ENCODE assay signal across 16 cellular contexts in the genomic region with DNA sequence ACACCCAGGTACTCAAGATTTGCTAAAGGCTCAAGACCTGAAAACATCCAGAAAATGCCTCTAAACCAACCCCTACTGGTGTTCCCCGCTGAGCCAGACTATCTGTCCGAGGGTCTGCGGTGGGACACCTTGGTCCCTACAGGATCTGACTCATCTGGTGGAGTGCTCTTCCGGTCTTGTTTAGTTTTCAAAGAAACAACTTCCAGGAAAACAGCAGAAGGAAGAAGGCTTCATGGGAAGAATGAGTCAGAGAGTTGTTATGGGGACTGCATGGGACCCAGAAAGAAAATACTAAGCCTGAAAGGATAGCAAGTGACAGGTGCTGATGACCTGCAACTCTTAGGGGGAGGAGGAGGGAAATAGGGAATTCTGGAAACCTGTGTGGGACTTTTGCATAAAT. TPM values are rescaled to one million over a fixed set of nuclear protein-coding genes. Genes with fewer than 3 reads are reported as not detected.
DNase-seq lines count a peak whose midpoint lies in the region; ATAC-seq, FAIRE-seq and TF ChIP-seq lines count a peak whose summit lies in the region.
"Had no signal": no experiment of that assay in that cellular context is flagged by ENCODE, and none has a peak within 500 bp of the region (broad histone marks: within the 10 kb centered on the region; RNA-seq: fewer than 3 reads in every experiment).

No MANE protein-coding gene starts in this region.

- H3K9me3 Mint-ChIP-seq in Caco-2 (ENCODE audit: unreplicated experiment) (no peaks in the 10 kb centered on the region), endothelial cell (ENCODE audit: unreplicated experiment) (no peaks in the 10 kb centered on the region)
- no peaks in the 10 kb centered on the region for H3K9me3 Mint-ChIP-seq in activated T-helper 1 cell treated with anti-CD3 and anti-CD28 coated beads, Interleukin-12 subunit alpha, Interleukin-12 subunit beta, Interleukin-2, Interleukin-4 antibody, amounts not matched to agents 30 ng/mL and 10 ng/mL and 1 ng/mL, durations not matched to agents 14 hours and 24 hours and 36 hours

- H3K9me3 ChIP-seq in Caco-2 (no peaks in the 10 kb centered on the region), HUES48 (ENCODE audit: control insufficient read depth, insufficient read depth, low read length) (no peaks in the 10 kb centered on the region), HepG2 (ENCODE audit: low read length) (no peaks in the 10 kb centered on the region)
- H3K9me3 ChIP-seq: SJSA1 had no signal

- WGBS in HepG2 (ENCODE audit: low lambda C conversion rate): 67% methylated on average over 4 of the region's 4 CpGs

- H3K9ac ChIP-seq in HUES48 (ENCODE audit: low read depth, low read length): no peak overlapping the region
- no peak overlapping the region for H3K9ac ChIP-seq in HepG2 (ENCODE audit: insufficient read depth, low read depth, low read length)

- H3K27me3 ChIP-seq in Caco-2 (replicated peaks; ENCODE audit: control insufficient read depth, insufficient read depth, low read length): no peaks in the 10 kb centered on the region
- no peaks in the 10 kb centered on the region for H3K27me3 ChIP-seq in HUES48 (ENCODE audit: control insufficient read depth, insufficient read depth, low read length)
- H3K27me3 ChIP-seq in HepG2 (ENCODE audit: control insufficient read depth in 1 of 2, insufficient read depth in 2 of 2, low read length in 2 of 2): no peaks in the 10 kb centered on the region
- H3K27me3 ChIP-seq: SJSA1 had no signal

- H3K4me1 Mint-ChIP-seq in Caco-2 (ENCODE audit: low read depth, unreplicated experiment) (peaks cover 36% of the 10 kb centered on the region), endothelial cell (ENCODE audit: unreplicated experiment) (peaks cover 8% of the 10 kb centered on the region)
- H3K4me1 Mint-ChIP-seq in activated T-helper 1 cell treated with anti-CD3 and anti-CD28 coated beads, Interleukin-12 subunit alpha, Interleukin-12 subunit beta, Interleukin-2, Interleukin-4 antibody, amounts not matched to agents 30 ng/mL and 10 ng/mL and 1 ng/mL, durations not matched to agents 14 hours and 24 hours and 36 hours (ENCODE audit: low read depth): peaks cover 40% of the 10 kb centered on the region

- POLR2A ChIA-PET in Caco-2 (lab: Charles Lee): no interaction called here
- POLR2A ChIA-PET in HepG2 (lab: Yijun Ruan, JAX): interaction anchor here (0.8 to 2.2 kb wide), 5 partner anchors 9 to 207 kb away, joined by 3 to 19 read pairs (median 5); a partner anchor contains a TSS

- H3K4me1 ChIP-seq in Caco-2: peaks cover 25% of the 10 kb centered on the region
- peaks cover 24% of the 10 kb centered on the region for H3K4me1 ChIP-seq in HUES48 (ENCODE audit: control insufficient read depth, insufficient read depth, low read length)
- peaks cover 81% of the 10 kb centered on the region for H3K4me1 ChIP-seq in HepG2 (ENCODE audit: insufficient read depth, low read length)

- H3K27ac Mint-ChIP-seq in Caco-2 (ENCODE audit: unreplicated experiment) (peak overlapping the region; percentile 46), endothelial cell (ENCODE audit: unreplicated experiment) (no peak overlapping the region)
- peak overlapping the region; percentile 53 for H3K27ac Mint-ChIP-seq in activated T-helper 1 cell treated with anti-CD3 and anti-CD28 coated beads, Interleukin-12 subunit alpha, Interleukin-12 subunit beta, Interleukin-2, Interleukin-4 antibody, amounts not matched to agents 30 ng/mL and 10 ng/mL and 1 ng/mL, durations not matched to agents 14 hours and 24 hours and 36 hours

- H4K20me1 ChIP-seq in HepG2 (ENCODE audit: insufficient read depth, low read length): no peaks in the 10 kb centered on the region

- no peak for TF ChIP-seq CTCF in Caco-2 (IDR thresholded peaks at IDR 0.05; ENCODE audit: insufficient read depth in 1 of 2, low read depth in 1 of 2, low read length in 1 of 2, severe bottlenecking in 1 of 2, unreplicated experiment in 1 of 2)
- no peak for TF ChIP-seq CTCF in HepG2 (CRISPR knock-in tag; IDR thresholded peaks at IDR 0.05)
- TF ChIP-seq CTCF in endothelial cell (IDR thresholded peaks at IDR 0.05; ENCODE audit: unreplicated experiment): no peak

- TF ChIP-seq POLR2A in HepG2 (IDR thresholded peaks at IDR 0.05; ENCODE audit: insufficient read depth in 1 of 2, low read depth in 2 of 2, low read length in 2 of 2): no peak

- H3K27ac ChIP-seq in HUES48 (ENCODE audit: low read depth, low read length) (peak overlapping the region; percentile 68), HepG2 (ENCODE audit: extremely low read length, insufficient read depth, low read length) (peak overlapping the region; percentile 42)
- H3K27ac ChIP-seq: coronary artery, SJSA1 had no signal

- H3K27me3 Mint-ChIP-seq in Caco-2 (ENCODE audit: insufficient read depth, unreplicated experiment) (no peaks in the 10 kb centered on the region), endothelial cell (ENCODE audit: unreplicated experiment) (peaks cover 21% of the 10 kb centered on the region)
- H3K27me3 Mint-ChIP-seq in activated T-helper 1 cell treated with anti-CD3 and anti-CD28 coated beads, Interleukin-12 subunit alpha, Interleukin-12 subunit beta, Interleukin-2, Interleukin-4 antibody, amounts not matched to agents 30 ng/mL and 10 ng/mL and 1 ng/mL, durations not matched to agents 14 hours and 24 hours and 36 hours (ENCODE audit: insufficient read depth): peaks cover 2% of the 10 kb centered on the region

- H3K36me3 Mint-ChIP-seq in Caco-2 (ENCODE audit: insufficient read depth, unreplicated experiment) (no peaks in the 10 kb centered on the region), endothelial cell (ENCODE audit: low read depth, unreplicated experiment) (no peaks in the 10 kb centered on the region)
- peaks cover 2% of the 10 kb centered on the region for H3K36me3 Mint-ChIP-seq in activated T-helper 1 cell treated with anti-CD3 and anti-CD28 coated beads, Interleukin-12 subunit alpha, Interleukin-12 subunit beta, Interleukin-2, Interleukin-4 antibody, amounts not matched to agents 30 ng/mL and 10 ng/mL and 1 ng/mL, durations not matched to agents 14 hours and 24 hours and 36 hours (ENCODE audit: low read depth)

- H3K4me2 ChIP-seq in HepG2 (ENCODE audit: low read depth, low read length): peak overlapping the region; percentile 49

- H3K4me3 Mint-ChIP-seq in Caco-2 (ENCODE audit: unreplicated experiment) (no peak overlapping the region), endothelial cell (ENCODE audit: unreplicated experiment) (no peak overlapping the region)
- H3K4me3 Mint-ChIP-seq in activated T-helper 1 cell treated with anti-CD3 and anti-CD28 coated beads, Interleukin-12 subunit alpha, Interleukin-12 subunit beta, Interleukin-2, Interleukin-4 antibody, amounts not matched to agents 30 ng/mL and 10 ng/mL and 1 ng/mL, durations not matched to agents 14 hours and 24 hours and 36 hours: no peak overlapping the region

- H3K4me3 ChIP-seq in Caco-2 (ENCODE audit: low read depth, low read length) (no peak overlapping the region), HUES48 (ENCODE audit: low read depth, low read length) (no peak overlapping the region), HepG2 (replicated peaks in 1 of 3; ENCODE audit: insufficient read depth in 1 of 3, low read depth in 2 of 3, low read length in 3 of 3) (no peak overlapping the region)
- H3K4me3 ChIP-seq: coronary artery, SJSA1 had no signal

- intact Hi-C loops in Caco-2 (cut with micrococcal nuclease; ENCODE audit: unreplicated experiment): no loop called here
- intact Hi-C loops in activated T-helper 1 cell treated with anti-CD3 and anti-CD28 coated beads, Interleukin-12 subunit alpha, Interleukin-12 subunit beta, Interleukin-2, Interleukin-4 antibody, amounts not matched to agents 30 ng/mL and 10 ng/mL and 1 ng/mL, durations not matched to agents 14 hours and 24 hours and 36 hours (cut with micrococcal nuclease): no loop called here
- intact Hi-C loops in HepG2 (cut with micrococcal nuclease; ENCODE audit: unreplicated experiment): no loop called here

- in situ Hi-C loops in HepG2 (cut with HindIII; ENCODE audit: extremely low pct_ligation_motif_present, low pct_unique_long_range_greater_than_20kb): no loop called here

- H2AFZ ChIP-seq in HepG2 (ENCODE audit: low read length): no peak overlapping the region

- no peak for FAIRE-seq in HepG2 (lab: Jason Lieb, UNC)
- FAIRE-seq: frontal cortex, GM12892, H1, kidney had no signal

- H3K79me2 ChIP-seq in HepG2 (ENCODE audit: insufficient read depth, low read length): no peaks in the 10 kb centered on the region

- CTCF ChIA-PET in Caco-2 (lab: Charles Lee): no interaction called here
- CTCF ChIA-PET in HepG2 (lab: Yijun Ruan, JAX; ENCODE audit: low intra/inter-chr PET ratio, low total read pairs): no interaction called here

- no TSS peak for BruUV-seq in Caco-2 (replicated peaks; lab: Mats Ljungman, UMichigan)
- no TSS peak for BruUV-seq in HepG2 (replicated peaks; lab: Mats Ljungman, UMichigan)

- TF ChIP-seq EP300 in HepG2 (IDR thresholded peaks at IDR 0.05; ENCODE audit: low read depth in 2 of 2, low read length in 2 of 2): no peak
- no peak for TF ChIP-seq EP300 in HepG2 (CRISPR knock-in tag; IDR thresholded peaks at IDR 0.05; ENCODE audit: borderline replicate concordance)

- no peak for DNase-seq in Caco-2
- no peak for DNase-seq in activated T-helper 1 cell treated with anti-CD3 and anti-CD28 coated beads, Interleukin-12 subunit alpha, Interleukin-12 subunit beta, Interleukin-2, Interleukin-4 antibody, amounts not matched to agents 30 ng/mL and 10 ng/mL and 1 ng/mL, durations not matched to agents 14 hours and 24 hours and 36 hours (ENCODE audit: low spot score)
- no peak for DNase-seq in HepG2 (ENCODE audit: low spot score)
- no peak for DNase-seq in endothelial cell (ENCODE audit: low spot score)
- no peak for DNase-seq in hypothalamus (lab: John Stamatoyannopoulos, UW)
- no peak for DNase-seq in NOMO-1 (lab: John Stamatoyannopoulos, UW; ENCODE audit: unreplicated experiment in 2 of 2)
- no peak for DNase-seq in DMS53 (lab: John Stamatoyannopoulos, UW)
- DNase-seq: kidney, NCI-H1105 treated with DMSO at 0.1 percent for 48 hours, NCI-H524 had no signal

- no peak for ATAC-seq in HepG2

- no peaks in the 10 kb centered on the region for H3K36me3 ChIP-seq in Caco-2 (ENCODE audit: control insufficient read depth, insufficient read depth, low read length)
- no peaks in the 10 kb centered on the region for H3K36me3 ChIP-seq in HUES48 (ENCODE audit: control insufficient read depth, insufficient read depth, low read length)
- no peaks in the 10 kb centered on the region for H3K36me3 ChIP-seq in HepG2 (replicated peaks in 1 of 2; ENCODE audit: control insufficient read depth in 1 of 2, insufficient read depth in 2 of 2, low read length in 2 of 2)
- H3K36me3 ChIP-seq: SJSA1 had no signal

- no peak for TF ChIP-seq RAD21 in HepG2 (CRISPR knock-in tag; IDR thresholded peaks at IDR 0.05)

RNA-seq across cellular contexts. Expression of a gene that starts 41.3 kb away (rescaled TPM):
- total RNA-seq in Caco-2 (2022) (225 and 237 TPM in 2 replicates), HepG2 (2016; rRNA removed; fragmentation: Illumina TruSeq; extraction: Trizol) (21.8 and 32.5 TPM in 2 replicates), endothelial cell (ENCODE audit: unreplicated experiment) (72.1 TPM)
- total RNA-seq in activated T-helper 1 cell treated with anti-CD3 and anti-CD28 coated beads, Interleukin-12 subunit alpha, Interleukin-12 subunit beta, Interleukin-2, Interleukin-4 antibody, amounts not matched to agents 30 ng/mL and 10 ng/mL and 1 ng/mL, durations not matched to agents 14 hours and 24 hours and 36 hours: 92.3 TPM in 2 replicates
- total RNA-seq in HepG2 (2016; cell fraction: cytosol; rRNA removed; fragmentation: Illumina TruSeq; extraction: Trizol; ENCODE audit: low read depth): 10.9 and 11.1 TPM in 2 replicates
- 20.7 and 30.7 TPM in 2 replicates for total RNA-seq in HepG2 (2016; cell fraction: insoluble cytoplasmic fraction; rRNA removed; fragmentation: Illumina TruSeq; extraction: Trizol)
- total RNA-seq in HepG2 (2016; cell fraction: membrane; rRNA removed; fragmentation: Illumina TruSeq; extraction: Trizol): 45.2 and 45.6 TPM in 2 replicates
- total RNA-seq in HepG2 (2016; cell fraction: nucleus; rRNA removed; fragmentation: Illumina TruSeq; extraction: Trizol): 28.9 and 31.5 TPM in 2 replicates
- polyA plus RNA-seq in HepG2 (2011; rRNA removed): 11.2 and 12.5 TPM in 2 replicates
- polyA plus RNA-seq in HepG2 (2011; cell fraction: cytosol; rRNA removed): 6.8 and 9.1 TPM in 2 replicates
- 13.5 and 16.7 TPM in 2 replicates for polyA plus RNA-seq in HepG2 (2011; cell fraction: nucleus; rRNA removed)
- polyA plus RNA-seq in HepG2 (2012): 52.4 and 60.8 TPM in 2 replicates
- polyA plus RNA-seq in HepG2 (2016; cell fraction: cytosol; fragmentation: Illumina TruSeq; extraction: Trizol; ENCODE audit: low read depth): 10.6 and 12.4 TPM in 2 replicates
- 78.1 and 90.4 TPM in 2 replicates for polyA plus RNA-seq in HepG2 (2016; cell fraction: insoluble cytoplasmic fraction; fragmentation: Illumina TruSeq; extraction: Trizol; ENCODE audit: low read depth)
- polyA plus RNA-seq in HepG2 (2016; cell fraction: membrane; fragmentation: Illumina TruSeq; extraction: Trizol; ENCODE audit: low read depth): 44.3 and 47.5 TPM in 2 replicates
- 95.3 and 99.0 TPM in 2 replicates for polyA plus RNA-seq in HepG2 (2016; cell fraction: nucleus; fragmentation: Illumina TruSeq; extraction: Trizol; ENCODE audit: insufficient read depth, low read depth)
- polyA minus RNA-seq in HepG2 (2011; rRNA and poly(A)+ RNA removed; ENCODE audit: low replicate concordance): 3.9 and 12.4 TPM in 2 replicates
- polyA minus RNA-seq in HepG2 (2011; cell fraction: cytosol; rRNA and poly(A)+ RNA removed): 25.5 and 27.1 TPM in 2 replicates
- 10.1 and 12.1 TPM in 2 replicates for polyA minus RNA-seq in HepG2 (2011; cell fraction: nucleus; rRNA and poly(A)+ RNA removed)
